Comparison of ENCODE assay signal across 23 cellular contexts in the genomic region with DNA sequence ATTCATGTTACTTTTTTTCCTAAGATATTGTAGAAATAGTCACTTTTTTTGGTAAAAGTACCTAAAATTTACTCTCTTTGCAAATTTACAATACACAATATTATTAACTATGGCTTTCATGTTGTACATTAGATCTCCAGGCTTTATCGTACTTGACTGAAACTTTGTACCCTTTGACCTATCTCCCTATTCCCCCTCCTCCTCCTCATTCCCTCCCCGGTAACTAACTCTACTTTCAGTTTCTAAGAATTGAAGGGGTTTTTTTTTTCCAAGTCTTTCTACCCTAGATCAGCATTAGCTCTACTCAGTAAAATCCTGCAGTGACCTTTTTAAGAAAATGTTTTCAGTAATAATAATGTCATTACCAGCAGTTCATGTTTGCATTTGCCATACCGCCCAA.
"Had no signal": no experiment of that assay in that cellular context is flagged by ENCODE, and none has a peak within 500 bp of the region (broad histone marks: within the 10 kb centered on the region; RNA-seq: fewer than 3 reads in every experiment).

No MANE protein-coding gene starts in this region.

- H3K9me3 Mint-ChIP-seq: activated naive CD4-positive, alpha-beta T cell treated with anti-CD3 and anti-CD28 coated beads, Interleukin-2, amount 50 U/mL, for 24 hours; brain; mesothelial cell of epicardium; naive B cell; T-cell had no signal

- DNase-seq: activated CD4-positive, alpha-beta T cell treated with anti-CD3 and anti-CD28 coated beads for 48 hours; activated CD8-positive, alpha-beta memory T cell treated with anti-CD3 and anti-CD28 coated beads, Interleukin-2, amount 10 ng/mL, durations not matched to agents 7 days and 5 days; activated CD8-positive, alpha-beta T cell treated with anti-CD3 and anti-CD28 coated beads, Interleukin-2, amount 10 ng/mL, durations not matched to agents 7 days and 5 days; activated effector memory CD4-positive, alpha-beta T cell treated with anti-CD3 and anti-CD28 coated beads, Interleukin-2, amount 50 U/mL, for 16 hours; foreskin fibroblast; head of caudate nucleus; hippocampal formation; left cardiac atrium; naive B cell; pancreas; psoas muscle; spleen; stimulated activated naive CD4-positive, alpha-beta T cell; T-cell; T-helper 9 cell; testis; transverse colon; WERI-Rb-1 had no signal

- H3K27me3 Mint-ChIP-seq: activated CD8-positive, alpha-beta memory T cell treated with anti-CD3 and anti-CD28 coated beads, Interleukin-2, amount 10 ng/mL, durations not matched to agents 7 days and 5 days; activated naive CD4-positive, alpha-beta T cell treated with anti-CD3 and anti-CD28 coated beads, Interleukin-2, amount 50 U/mL, for 24 hours; brain; naive B cell; T-cell had no signal

- ATAC-seq: activated CD4-positive, CD25-positive, alpha-beta regulatory T cell treated with anti-CD3 and anti-CD28 coated beads, Interleukin-2, amount 50 U/mL, for 24 hours; activated CD8-positive, alpha-beta memory T cell treated with anti-CD3 and anti-CD28 coated beads, Interleukin-2, amount 10 ng/mL, durations not matched to agents 7 days and 5 days; activated CD8-positive, alpha-beta T cell treated with anti-CD3 and anti-CD28 coated beads, Interleukin-2, amount 10 ng/mL, durations not matched to agents 7 days and 5 days; esophagus mucosa; left cardiac atrium; pancreas; psoas muscle; T-cell had no signal

- H3K4me1 Mint-ChIP-seq: activated CD8-positive, alpha-beta memory T cell treated with anti-CD3 and anti-CD28 coated beads, Interleukin-2, amount 10 ng/mL, durations not matched to agents 7 days and 5 days; brain; mesothelial cell of epicardium; naive B cell had no signal

- H3K27ac Mint-ChIP-seq: activated CD8-positive, alpha-beta memory T cell treated with anti-CD3 and anti-CD28 coated beads, Interleukin-2, amount 10 ng/mL, durations not matched to agents 7 days and 5 days; activated CD8-positive, alpha-beta T cell treated with anti-CD3 and anti-CD28 coated beads, Interleukin-2, amount 10 ng/mL, durations not matched to agents 7 days and 5 days; activated naive CD4-positive, alpha-beta T cell treated with anti-CD3 and anti-CD28 coated beads, Interleukin-2, amount 50 U/mL, for 24 hours; brain; mesothelial cell of epicardium; T-cell had no signal

- H3K4me3 Mint-ChIP-seq: activated CD8-positive, alpha-beta memory T cell treated with anti-CD3 and anti-CD28 coated beads, Interleukin-2, amount 10 ng/mL, durations not matched to agents 7 days and 5 days; activated CD8-positive, alpha-beta T cell treated with anti-CD3 and anti-CD28 coated beads, Interleukin-2, amount 10 ng/mL, durations not matched to agents 7 days and 5 days; activated naive CD4-positive, alpha-beta T cell treated with anti-CD3 and anti-CD28 coated beads, Interleukin-2, amount 50 U/mL, for 24 hours; brain; mesothelial cell of epicardium; T-cell had no signal
